ENCODE assay signal across 11 cellular contexts in genomic region chr14:63875311-63875710, GRCh38. TPM values are rescaled to one million over a fixed set of nuclear protein-coding genes. Genes with fewer than 3 reads are reported as not detected.
DNase-seq lines count a peak whose midpoint lies in the region; ATAC-seq, FAIRE-seq and TF ChIP-seq lines count a peak whose summit lies in the region.
"Had no signal": no experiment of that assay in that cellular context is flagged by ENCODE, and none has a peak within 500 bp of the region (broad histone marks: within the 10 kb centered on the region; RNA-seq: fewer than 3 reads in every experiment).

No MANE protein-coding gene starts in this region.

- TF ChIP-seq EP300 in suprapubic skin (IDR thresholded peaks at IDR 0.05) = no peak

- H4K20me1 ChIP-seq in IMR-90 (ENCODE audit: insufficient read depth, low read length) (no peaks in the 10 kb centered on the region), keratinocyte (ENCODE audit: control insufficient read depth, extremely low read depth, insufficient read depth, low read length) (no peaks in the 10 kb centered on the region)

- in situ Hi-C loops in IMR-90 (cut with MboI; ENCODE audit: low sequenced_read_pairs) = no loop called here

- H3K27ac ChIP-seq in IMR-90 (ENCODE audit: insufficient read depth, low read length) (no peak overlapping the region), coronary artery (peak overlapping the region; percentile 17 to 68), keratinocyte (ENCODE audit: control insufficient read depth, insufficient read depth, low read length) (peak overlapping the region; percentile 42), suprapubic skin (peak overlapping the region; percentile 89)
- H3K27ac ChIP-seq: SK-N-MC had no signal

- no peaks in the 10 kb centered on the region for H3K9me3 ChIP-seq in IMR-90 (ENCODE audit: control insufficient read depth, insufficient read depth, low read length)
- no peaks in the 10 kb centered on the region for H3K9me3 ChIP-seq in keratinocyte (ENCODE audit: control insufficient read depth, low read depth, low read length)
- H3K9me3 ChIP-seq in suprapubic skin = no peaks in the 10 kb centered on the region

- TF ChIP-seq POLR2A in IMR-90 (IDR thresholded peaks at IDR 0.05; ENCODE audit: low read depth, low read length) = no peak
- TF ChIP-seq POLR2A in suprapubic skin (IDR thresholded peaks at IDR 0.05) = no peak

- no peak overlapping the region for H2BK120ac ChIP-seq in IMR-90 (ENCODE audit: low read depth, low read length)

- no peak overlapping the region for H3K23ac ChIP-seq in IMR-90 (ENCODE audit: low read depth, low read length)

- H3K9ac ChIP-seq in IMR-90 (ENCODE audit: low read depth, low read length) = no peak overlapping the region
- peak overlapping the region; percentile 26 for H3K9ac ChIP-seq in keratinocyte (ENCODE audit: control insufficient read depth, extremely low read depth, insufficient read depth, low read length)

- intact Hi-C loops in IMR-90 (cut with micrococcal nuclease) = no loop called here

- H3K9me1 ChIP-seq in IMR-90 (ENCODE audit: insufficient read depth, low read length) = peaks cover 11% of the 10 kb centered on the region
- H3K9me1 ChIP-seq in keratinocyte (ENCODE audit: control insufficient read depth, extremely low read depth, insufficient read depth, low read length) = no peaks in the 10 kb centered on the region

- ATAC-seq in IMR-90 (ENCODE audit: low read depth) (no peak; the same call in 1 of the 2 replicates), GM19455 (IDR thresholded peaks at IDR 0.05; ENCODE audit: unreplicated experiment) (no peak)

- peaks cover 0 to 15% of the 10 kb centered on the region in 2 experiments; a peak in 2 of 4 replicates for H3K79me1 ChIP-seq in IMR-90 (ENCODE audit: low read depth in 1 of 2, low read length in 2 of 2)

- BruUV-seq in IMR-90 (replicated peaks; lab: Mats Ljungman, UMichigan) = no TSS peak

- CTCF ChIA-PET in IMR-90 (lab: Yijun Ruan, JAX) = no interaction called here

- no peak overlapping the region for H4K91ac ChIP-seq in IMR-90 (ENCODE audit: insufficient read depth, low read depth, low read length)

- no peak overlapping the region for H2BK20ac ChIP-seq in IMR-90 (ENCODE audit: low read depth, low read length)

- no peak overlapping the region for H2AK9ac ChIP-seq in IMR-90 (replicated peaks; ENCODE audit: low read depth, low read length, poor library complexity)

- peak overlapping the region in 1 of 2 experiments; percentile 45; a peak in 1 of 4 replicates for H4K8ac ChIP-seq in IMR-90 (ENCODE audit: low read depth in 2 of 2, low read length in 2 of 2)

- H3K27me3 ChIP-seq in IMR-90 (ENCODE audit: control insufficient read depth, insufficient read depth, low read length) (no peaks in the 10 kb centered on the region), keratinocyte (ENCODE audit: control insufficient read depth, extremely low read depth, insufficient read depth, low read length) (no peaks in the 10 kb centered on the region), suprapubic skin (no peaks in the 10 kb centered on the region), H7 (ENCODE audit: control insufficient read depth, insufficient read depth, low read length) (no peaks in the 10 kb centered on the region)

- no peak overlapping the region for H3K18ac ChIP-seq in IMR-90 (ENCODE audit: low read depth, low read length)

- peaks cover 6% of the 10 kb centered on the region for H3K79me2 ChIP-seq in keratinocyte (ENCODE audit: control insufficient read depth, insufficient read depth, low read length)

- H3K4me1 ChIP-seq in IMR-90 (ENCODE audit: control insufficient read depth, insufficient read depth, low read length) (peaks cover 4% of the 10 kb centered on the region; the same call in 1 of the 2 replicates), keratinocyte (ENCODE audit: control insufficient read depth, extremely low read depth, insufficient read depth, low read length) (peaks cover 33% of the 10 kb centered on the region), suprapubic skin (peaks cover 57% of the 10 kb centered on the region)

- H2AFZ ChIP-seq in IMR-90 (replicated peaks; ENCODE audit: low read length, poor library complexity) (no peak overlapping the region), keratinocyte (ENCODE audit: control insufficient read depth, low read length) (no peak overlapping the region)

- WGBS in IMR-90 (ENCODE audit: extremely low coverage in 2 of 2, insufficient read length in 1 of 2), 2 experiments = no CpG with 5 or more reads among the region's 2 CpGs
- 32% methylated on average over 2 of the region's 2 CpGs for WGBS in suprapubic skin

- H3K4me2 ChIP-seq in IMR-90 (ENCODE audit: low read depth, low read length) (no peak overlapping the region), keratinocyte (ENCODE audit: control insufficient read depth, extremely low read depth, insufficient read depth, low read depth, low read length) (peak overlapping the region; percentile 11)

- TF ChIP-seq RAD21 in IMR-90 (IDR thresholded peaks at IDR 0.05; ENCODE audit: low read length) = 0 out of 2 replicates have a peak, but pooled peaks have one; percentile 11

- H3K14ac ChIP-seq in IMR-90 (replicated peaks; ENCODE audit: low read depth, low read length) = no peak overlapping the region

- FAIRE-seq in keratinocyte (lab: Jason Lieb, UNC) = peak; percentile 87

- H3K4ac ChIP-seq in IMR-90 (ENCODE audit: low read depth, low read length) = no peak overlapping the region

- H3K4me3 ChIP-seq in IMR-90 (ENCODE audit: insufficient read depth, low read depth, low read length) = no peak overlapping the region
- H3K4me3 ChIP-seq in coronary artery = no peak overlapping the region
- no peak overlapping the region for H3K4me3 ChIP-seq in keratinocyte (ENCODE audit: control insufficient read depth in 2 of 3, extremely low read depth in 1 of 3, insufficient read depth in 2 of 3, low read depth in 1 of 3, low read length in 3 of 3)
- H3K4me3 ChIP-seq in suprapubic skin = no peak overlapping the region
- no peak overlapping the region for H3K4me3 ChIP-seq in H7 (ENCODE audit: insufficient read depth, low read depth, low read length)
- H3K4me3 ChIP-seq: SK-N-MC had no signal

- dilution Hi-C loops in IMR-90 (cut with HindIII; ENCODE audit: low sequenced_read_pairs, unreplicated experiment) = no loop called here
- dilution Hi-C loops in keratinocyte (cut with MboI; ENCODE audit: extremely low pct_ligation_motif_present, low sequenced_read_pairs) = no loop called here

- H2AK5ac ChIP-seq in IMR-90 (ENCODE audit: low read depth, low read length) = no peak overlapping the region

- H3K36me3 ChIP-seq in IMR-90 (ENCODE audit: control insufficient read depth, insufficient read depth, low read length) (no peaks in the 10 kb centered on the region), keratinocyte (ENCODE audit: control insufficient read depth in 2 of 2, extremely low read depth in 1 of 2, insufficient read depth in 2 of 2, low read length in 2 of 2) (no peaks in the 10 kb centered on the region), suprapubic skin (no peaks in the 10 kb centered on the region), H7 (replicated peaks; ENCODE audit: control insufficient read depth, insufficient read depth, low read length) (no peaks in the 10 kb centered on the region)

- no peak overlapping the region for H2BK15ac ChIP-seq in IMR-90 (ENCODE audit: low read depth, low read length)

- no peak overlapping the region for H4K5ac ChIP-seq in IMR-90 (ENCODE audit: low read depth, low read length)

- H2BK5ac ChIP-seq in IMR-90 (ENCODE audit: low read depth, low read length, poor library complexity, severe bottlenecking) = no peak overlapping the region

- DNase-seq in IMR-90 = peak; percentile 91
- no peak for DNase-seq in coronary artery (ENCODE audit: low spot score)
- DNase-seq in keratinocyte (ENCODE audit: low read depth, low spot score) = no peak
- DNase-seq in suprapubic skin (ENCODE audit: low spot score in 2 of 2) = no peak
- no peak for DNase-seq in H7
- DNase-seq in iPS-NIHi7 (ENCODE audit: extremely low spot score) = no peak
- DNase-seq in DMS53 treated with DMSO at 0.1 percent for 48 hours (lab: John Stamatoyannopoulos, UW; ENCODE audit: unreplicated experiment) = no peak
- DNase-seq: activated CD4-positive, alpha-beta T cell treated with anti-CD3 and anti-CD28 coated beads, Interleukin-2, amount 10 ng/mL, durations not matched to agents 24 days and 14 days; NCI-H526 had no signal

- no peak overlapping the region for H3K56ac ChIP-seq in IMR-90 (ENCODE audit: extremely low read depth, insufficient read depth, low read length)

- POLR2A ChIA-PET in IMR-90 (lab: Charles Lee; ENCODE audit: unreplicated experiment) = no interaction called here

- TF ChIP-seq CTCF in IMR-90 (conservative IDR thresholded peaks at IDR 0.05; ENCODE audit: low read depth, low read length) (no peak), coronary artery (IDR thresholded peaks at IDR 0.05) (no peak), keratinocyte (optimal IDR thresholded peaks at IDR 0.05 in 1 of 3, IDR thresholded peaks at IDR 0.05 in 1 of 3, conservative IDR thresholded peaks at IDR 0.05 in 1 of 3; ENCODE audit: extremely low read depth in 1 of 3, insufficient read depth in 2 of 3, low read length in 3 of 3) (no peak), suprapubic skin (IDR thresholded peaks at IDR 0.05) (no peak)

TF ChIP-seq in IMR-90, 13 proteins besides CTCF, POLR2A, EP300 and RAD21 (continues in another document):
- TF ChIP-seq RCOR1 (IDR thresholded peaks at IDR 0.05; ENCODE audit: insufficient replicate concordance, low read length) (no peak), RFX5 (IDR thresholded peaks at IDR 0.05; ENCODE audit: low read depth, low read length) (no peak), NFE2L2 (IDR thresholded peaks at IDR 0.05; ENCODE audit: low read depth, low read length) (no peak), CEBPB (IDR thresholded peaks at IDR 0.05; ENCODE audit: low read depth, low read length) (no peak)

RNA-seq across cellular contexts. Expression of gene SYNE2, which starts 22.5 kb away (rescaled TPM):
- 18.6 and 28.9 TPM in 2 replicates for total RNA-seq in IMR-90 (2012; rRNA removed)
- 5.2 and 5.8 TPM in 2 replicates for polyA plus RNA-seq in IMR-90 (2012; rRNA removed)
- 3.9 and 4.1 TPM in 2 replicates for polyA plus RNA-seq in IMR-90 (2012; cell fraction: cytosol; rRNA removed)
- polyA plus RNA-seq in IMR-90 (2012; cell fraction: nucleus; rRNA removed; ENCODE audit: low replicate concordance) = 10.4 and 11.6 TPM in 2 replicates
- 9.5 to 11.0 TPM (median 9.9 TPM) in 3 replicates for polyA plus RNA-seq in keratinocyte
- polyA plus RNA-seq in keratinocyte (2011; ENCODE audit: low read depth) = 36.0 TPM
- polyA plus RNA-seq in keratinocyte (2011; cell fraction: cytosol; rRNA removed) = 5.5 and 6.1 TPM in 2 replicates
- 32.3 and 38.4 TPM in 2 replicates for polyA plus RNA-seq in keratinocyte (2011; cell fraction: nucleus; rRNA removed)
- 9.3 and 16.1 TPM in 2 replicates for polyA plus RNA-seq in keratinocyte (2012; ENCODE audit: low replicate concordance)
- 39.6 to 72.5 TPM (median 53.5 TPM) in 3 replicates for polyA minus RNA-seq in keratinocyte
- polyA minus RNA-seq in keratinocyte (2011; cell fraction: cytosol; rRNA and poly(A)+ RNA removed) = 12.7 TPM
- 74.7 and 120 TPM in 2 replicates for polyA minus RNA-seq in keratinocyte (2011; cell fraction: nucleus; rRNA and poly(A)+ RNA removed)
- 100 to 1,000 TPM; 234 to 658 (median 244) TPM for total RNA-seq in suprapubic skin
- 35.3 and 67.3 TPM in 2 replicates for total RNA-seq in H7 (2014; rRNA removed; shearing (Covaris generic))
